In the genomic region with DNA sequence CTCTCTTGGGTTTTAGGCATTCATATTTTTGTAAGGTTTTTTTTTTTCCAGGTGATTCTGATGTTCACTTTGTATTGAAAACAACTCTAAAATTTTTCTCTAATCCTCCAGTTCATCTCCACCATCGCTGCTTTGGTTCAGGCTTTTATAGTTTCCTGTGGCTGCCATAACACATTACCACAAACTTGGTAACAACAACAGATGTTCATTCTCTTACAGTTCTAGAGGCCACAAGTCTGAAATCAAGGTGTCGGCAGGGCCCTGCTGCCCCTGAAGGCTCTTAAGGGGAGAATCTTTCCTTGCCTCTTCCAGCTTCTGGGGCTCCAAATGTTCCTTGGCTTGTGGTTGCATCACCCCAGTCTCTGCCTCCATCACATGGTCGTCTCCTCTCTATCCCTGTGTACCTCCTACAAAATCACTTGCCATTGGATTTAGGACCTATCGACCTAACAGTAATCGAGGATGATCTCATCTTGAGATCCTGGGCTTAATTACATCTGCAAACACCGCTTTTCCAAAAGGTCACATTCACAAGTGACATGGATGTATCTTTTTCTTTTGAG, we compare ENCODE assay signal across 1 cellular context.
TF ChIP-seq lines count a peak whose summit lies in the region.

No MANE protein-coding gene starts in this region.

TF ChIP-seq in K562, 482 proteins besides CTCF, POLR2A, EP300 and RAD21:
- TF ChIP-seq ZNF347 (CRISPR knock-in tag; IDR thresholded peaks at IDR 0.05; ENCODE audit: low read depth) (no peak), CEBPG (CRISPR knock-in tag; IDR thresholded peaks at IDR 0.05) (no peak), CEBPG (tag; conservative IDR thresholded peaks at IDR 0.05 in 1 of 2, IDR thresholded peaks at IDR 0.05 in 1 of 2) (peak in 1 of 2 experiments; percentile 76; a peak in 3 of 4 replicates), ZC3H8 (IDR thresholded peaks at IDR 0.05) (no peak), POLR3G (IDR thresholded peaks at IDR 0.05; ENCODE audit: extremely low read depth, insufficient read length, insufficient replicate concordance) (no peak), CXXC5 (CRISPR knock-in tag; IDR thresholded peaks at IDR 0.05) (no peak), GTF2F1 (IDR thresholded peaks at IDR 0.05; ENCODE audit: low read depth, low read length) (no peak), ESRRA (IDR thresholded peaks at IDR 0.05; ENCODE audit: borderline replicate concordance, low read depth) (no peak), BRD9 (IDR thresholded peaks at IDR 0.05; ENCODE audit: low read depth, partially characterized antibody) (no peak), NR1H2 (CRISPR knock-in tag; IDR thresholded peaks at IDR 0.05) (no peak), ZNF175 (CRISPR knock-in tag; IDR thresholded peaks at IDR 0.05; ENCODE audit: low read depth) (0 out of 2 replicates have a peak, but pooled peaks have one; percentile 14), SUPT5H (IDR thresholded peaks at IDR 0.05) (no peak)
- TF ChIP-seq, protein P1, sequence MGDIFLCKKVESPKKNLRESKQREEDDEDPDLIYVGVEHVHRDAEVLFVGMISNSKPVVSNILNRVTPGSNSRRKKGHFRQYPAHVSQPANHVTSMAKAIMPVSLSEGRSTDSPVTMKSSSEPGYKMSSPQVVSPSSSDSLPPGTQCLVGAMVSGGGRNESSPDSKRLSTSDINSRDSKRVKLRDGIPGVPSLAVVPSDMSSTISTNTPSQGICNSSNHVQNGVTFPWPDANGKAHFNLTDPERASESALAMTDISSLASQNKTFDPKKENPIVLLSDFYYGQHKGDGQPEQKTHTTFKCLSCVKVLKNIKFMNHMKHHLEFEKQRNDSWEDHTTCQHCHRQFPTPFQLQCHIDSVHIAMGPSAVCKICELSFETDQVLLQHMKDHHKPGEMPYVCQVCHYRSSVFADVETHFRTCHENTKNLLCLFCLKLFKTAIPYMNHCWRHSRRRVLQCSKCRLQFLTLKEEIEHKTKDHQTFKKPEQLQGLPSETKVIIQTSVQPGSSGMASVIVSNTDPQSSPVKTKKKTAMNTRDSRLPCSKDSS (IDR thresholded peaks at IDR 0.05; ENCODE audit: low read depth, partially characterized antibody) = no peak
- TF ChIP-seq, protein P2, sequence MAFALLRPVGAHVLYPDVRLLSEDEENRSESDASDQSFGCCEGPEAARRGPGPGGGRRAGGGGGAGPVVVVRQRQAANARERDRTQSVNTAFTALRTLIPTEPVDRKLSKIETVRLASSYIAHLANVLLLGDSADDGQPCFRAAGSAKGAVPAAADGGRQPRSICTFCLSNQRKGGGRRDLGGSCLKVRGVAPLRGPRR (CRISPR knock-in tag; IDR thresholded peaks at IDR 0.05) = no peak
- TF ChIP-seq, protein P3, sequence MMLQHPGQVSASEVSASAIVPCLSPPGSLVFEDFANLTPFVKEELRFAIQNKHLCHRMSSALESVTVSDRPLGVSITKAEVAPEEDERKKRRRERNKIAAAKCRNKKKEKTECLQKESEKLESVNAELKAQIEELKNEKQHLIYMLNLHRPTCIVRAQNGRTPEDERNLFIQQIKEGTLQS (IDR thresholded peaks at IDR 0.05) = peak; percentile 64
- TF ChIP-seq, protein P3 (CRISPR knock-in tag; conservative IDR thresholded peaks at IDR 0.05) = no peak
